Comparison of ENCODE assay signal across 8 cellular contexts in the genomic region with DNA sequence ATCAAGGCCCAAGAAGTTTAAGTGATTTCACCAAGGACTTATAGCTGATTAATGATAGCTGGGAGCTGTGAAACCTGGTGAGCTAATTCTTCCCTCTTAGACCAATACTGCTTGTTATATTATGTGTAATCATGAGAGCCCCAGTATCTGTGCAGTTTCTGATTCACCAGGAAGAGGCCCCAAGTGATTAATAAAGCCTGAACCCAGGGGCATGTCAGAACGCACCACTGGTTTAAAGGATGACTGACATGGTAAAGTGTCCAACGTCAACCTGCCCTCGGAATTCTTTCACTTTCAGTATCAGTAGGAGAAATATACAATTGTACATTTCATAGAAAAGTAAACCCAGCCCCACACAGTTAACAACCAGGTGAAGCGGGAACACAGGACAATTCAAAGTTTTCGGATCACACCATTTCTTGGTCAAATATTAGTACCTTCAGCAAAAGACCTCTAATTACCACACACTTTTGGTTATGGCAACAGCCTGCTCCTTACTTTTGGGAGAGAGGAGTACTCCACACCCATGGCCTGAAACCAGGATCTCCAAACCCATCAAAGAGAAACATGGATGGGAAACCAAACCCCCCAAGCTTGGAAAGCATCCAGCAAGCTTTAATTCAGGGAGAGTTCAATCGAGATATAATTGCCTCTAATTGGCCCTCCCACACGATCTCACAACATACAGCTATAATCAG. TPM values are rescaled to one million over a fixed set of nuclear protein-coding genes. Genes with fewer than 3 reads are reported as not detected.
A peak's percentile ranks its signal among the peaks of the same experiment; 100 is the strongest.
DNase-seq lines count a peak whose midpoint lies in the region; ATAC-seq and TF ChIP-seq lines count a peak whose summit lies in the region.

No MANE protein-coding gene starts in this region.

- H3K27ac Mint-ChIP-seq in activated naive CD8-positive, alpha-beta T cell treated with anti-CD3 and anti-CD28 coated beads for 36 hours = peak overlapping the region; percentile 78
- H3K27ac Mint-ChIP-seq in type B pancreatic cell = peak overlapping the region; percentile 88

- ATAC-seq in GM21390 (IDR thresholded peaks at IDR 0.05; ENCODE audit: unreplicated experiment) = peak; percentile 97

- DNase-seq in GM12864 (ENCODE audit: low read depth) (peak; percentile 58), HS-5 (ENCODE audit: low read depth) (peak; percentile 61), lung microvascular endothelial cell (ENCODE audit: low read depth in 2 of 2) (peak; percentile 86 to 96), type B pancreatic cell (ENCODE audit: extremely low spot score, unreplicated experiment) (no peak), NCI-H526 treated with DMSO at 0.1 percent for 48 hours (lab: John Stamatoyannopoulos, UW) (no peak), dedifferentiated amniotic fluid mesenchymal stem cell (ENCODE audit: extremely low spot score) (no peak)
- DNase-seq in activated naive CD8-positive, alpha-beta T cell treated with anti-CD3 and anti-CD28 coated beads for 36 hours = peak; percentile 56

- H3K27me3 Mint-ChIP-seq in activated naive CD8-positive, alpha-beta T cell treated with anti-CD3 and anti-CD28 coated beads for 36 hours = no peaks in the 10 kb centered on the region
- peaks cover 5% of the 10 kb centered on the region for H3K27me3 Mint-ChIP-seq in type B pancreatic cell

- peaks cover 16% of the 10 kb centered on the region for H3K4me1 Mint-ChIP-seq in activated naive CD8-positive, alpha-beta T cell treated with anti-CD3 and anti-CD28 coated beads for 36 hours
- peaks cover 32% of the 10 kb centered on the region for H3K4me1 Mint-ChIP-seq in type B pancreatic cell (ENCODE audit: unreplicated experiment)

- no peaks in the 10 kb centered on the region for H3K36me3 Mint-ChIP-seq in activated naive CD8-positive, alpha-beta T cell treated with anti-CD3 and anti-CD28 coated beads for 36 hours
- H3K36me3 Mint-ChIP-seq in type B pancreatic cell = peaks cover 4% of the 10 kb centered on the region

- peak overlapping the region; percentile 22 for H3K4me3 Mint-ChIP-seq in activated naive CD8-positive, alpha-beta T cell treated with anti-CD3 and anti-CD28 coated beads for 36 hours
- peak overlapping the region; percentile 69 for H3K4me3 Mint-ChIP-seq in type B pancreatic cell

- H3K9me3 Mint-ChIP-seq in activated naive CD8-positive, alpha-beta T cell treated with anti-CD3 and anti-CD28 coated beads for 36 hours = no peaks in the 10 kb centered on the region
- peaks cover 13% of the 10 kb centered on the region for H3K9me3 Mint-ChIP-seq in type B pancreatic cell

- TF ChIP-seq CTCF in GM12864 (IDR thresholded peaks at IDR 0.05; ENCODE audit: low read depth, low read length, missing control alignments) (no peak), type B pancreatic cell (conservative IDR thresholded peaks at IDR 0.05) (no peak)

- H3K4me3 ChIP-seq in GM12864 (ENCODE audit: low read depth, low read length) = peak overlapping the region; percentile 39; the same call in 1 of the 2 replicates

RNA-seq across cellular contexts. Expression of a gene that starts 28.5 kb away (rescaled TPM):
- total RNA-seq in activated naive CD8-positive, alpha-beta T cell treated with anti-CD3 and anti-CD28 coated beads for 36 hours = under 1 TPM; 0.10 to 0.19 TPM
- total RNA-seq in lung microvascular endothelial cell = 3.2 and 8.5 TPM in 2 replicates
- total RNA-seq in type B pancreatic cell (ENCODE audit: low replicate concordance) = 14.1 and 18.2 TPM in 2 replicates

Comparison
In these comparisons a context has a peak if more than half of its experiments do, and no peak if none do; other contexts are left out.
1. DNase-seq: peak in GM12864 (single experiment), HS-5 (single experiment), activated naive CD8-positive, alpha-beta T cell treated with anti-CD3 and anti-CD28 coated beads for 36 hours (single experiment) and lung microvascular endothelial cell (2 of 2); none in type B pancreatic cell (single experiment), NCI-H526 treated with DMSO at 0.1 percent for 48 hours (single experiment) and dedifferentiated amniotic fluid mesenchymal stem cell (single experiment).